In genomic region chr7:45659496-45660139, GRCh38 we compare ENCODE assay signal across 21 cellular contexts.
DNase-seq lines count a peak whose midpoint lies in the region; ATAC-seq and TF ChIP-seq lines count a peak whose summit lies in the region.
"Had no signal": no experiment of that assay in that cellular context is flagged by ENCODE, and none has a peak within 500 bp of the region (broad histone marks: within the 10 kb centered on the region; RNA-seq: fewer than 3 reads in every experiment).

No MANE protein-coding gene starts in this region.

- no peak overlapping the region for H3K4me3 Mint-ChIP-seq in chondrocyte (ENCODE audit: unreplicated experiment)
- H3K4me3 Mint-ChIP-seq: CD8-positive, alpha-beta T cell had no signal

- H3K4me3 ChIP-seq in lung (no peak overlapping the region), HAP-1 (no peak overlapping the region)
- H3K4me3 ChIP-seq: GM23248 had no signal

- no peaks in the 10 kb centered on the region for H3K36me3 Mint-ChIP-seq in chondrocyte (ENCODE audit: low read depth)
- H3K36me3 Mint-ChIP-seq: CD8-positive, alpha-beta T cell had no signal

- no peak overlapping the region for H3K27ac Mint-ChIP-seq in chondrocyte (ENCODE audit: unreplicated experiment)
- H3K27ac Mint-ChIP-seq: CD8-positive, alpha-beta T cell had no signal

- TF ChIP-seq CTCF in chondrocyte (IDR thresholded peaks at IDR 0.05) (no peak), lung (IDR thresholded peaks at IDR 0.05; ENCODE audit: control extremely low read depth, extremely low read depth) (no peak)

- no peaks in the 10 kb centered on the region for H3K9me3 Mint-ChIP-seq in chondrocyte (ENCODE audit: low read depth)

- no peak overlapping the region for H3K27ac ChIP-seq in lung (ENCODE audit: low read depth in 1 of 2, low read length in 1 of 2)
- H3K27ac ChIP-seq: GM23248, KMS-11 had no signal

- no peaks in the 10 kb centered on the region for H3K27me3 ChIP-seq in lung (ENCODE audit: control insufficient read depth, insufficient read depth)
- H3K27me3 ChIP-seq in HAP-1 (ENCODE audit: low read depth) = no peaks in the 10 kb centered on the region

- ATAC-seq in lung (ENCODE audit: insufficient read depth, low FRiP score) (no peak), sciatic nerve (no peak)
- ATAC-seq: CD8-positive, alpha-beta T cell; HCT116 had no signal

- H3K4me1 ChIP-seq in lung (ENCODE audit: control insufficient read depth in 2 of 2, insufficient read depth in 2 of 2, low read length in 2 of 2) = no peaks in the 10 kb centered on the region
- no peaks in the 10 kb centered on the region for H3K4me1 ChIP-seq in HAP-1

- H3K9me3 ChIP-seq in lung (ENCODE audit: control insufficient read depth in 2 of 2, insufficient read depth in 1 of 2, low read length in 1 of 2) (no peaks in the 10 kb centered on the region), HAP-1 (no peaks in the 10 kb centered on the region)

- no peaks in the 10 kb centered on the region for H3K4me1 Mint-ChIP-seq in chondrocyte (ENCODE audit: low read depth)

- 87 to 93% methylated on average over 10 of the region's 10 CpGs for WGBS in lung, 2 donors

- in situ Hi-C loops in G401 (cut with HindIII; ENCODE audit: low sequenced_read_pairs) = no loop called here
- in situ Hi-C loops in HAP-1 (cut with MboI; ENCODE audit: low sequenced_read_pairs) = no loop called here

- peak; percentile 38 for DNase-seq in activated CD8-positive, alpha-beta memory T cell treated with anti-CD3 and anti-CD28 coated beads for 24 hours
- DNase-seq in activated CD8-positive, alpha-beta memory T cell treated with anti-CD3 and anti-CD28 coated beads, Interleukin-2, amount 50 U/mL, for 4 hours = no peak
- peak; percentile 83 for DNase-seq in chondrocyte (ENCODE audit: low spot score)
- DNase-seq in lung (ENCODE audit: low spot score) = peak; percentile 27
- DNase-seq in sciatic nerve (ENCODE audit: low spot score) = peak; percentile 31
- no peak for DNase-seq in G401 (ENCODE audit: low spot score)
- no peak for DNase-seq in NCI-H2107 treated with DMSO at 0.1 percent for 48 hours (lab: John Stamatoyannopoulos, UW; ENCODE audit: unreplicated experiment)
- DNase-seq in HAP-1 (ENCODE audit: low spot score in 2 of 2) = no peak
- DNase-seq: AML-193, C1 segment of cervical spinal cord, DMS153, GM23248, IMR-90, NCI-H1694 treated with DMSO at 0.1 percent for 48 hours, NCI-H2081 treated with DMSO at 0.1 percent for 48 hours, NCI-H446 treated with DMSO at 0.1 percent for 48 hours, NCI-H526 treated with DMSO at 0.1 percent for 48 hours, OCI-M1 had no signal

- H3K36me3 ChIP-seq in lung (ENCODE audit: control insufficient read depth in 2 of 2, insufficient read depth in 2 of 2, low read length in 2 of 2) = no peaks in the 10 kb centered on the region
- no peaks in the 10 kb centered on the region for H3K36me3 ChIP-seq in HAP-1 (replicated peaks)

- H3K27me3 Mint-ChIP-seq in chondrocyte (ENCODE audit: low read depth) = no peaks in the 10 kb centered on the region

- intact Hi-C loops in sciatic nerve (cut with DNase I) = no loop called here

Comparison
In these comparisons a context has a peak if more than half of its experiments do, and no peak if none do; other contexts are left out.
1. DNase-seq: peak in activated CD8-positive, alpha-beta memory T cell treated with anti-CD3 and anti-CD28 coated beads for 24 hours (single experiment), chondrocyte (single experiment), lung (single experiment) and sciatic nerve (single experiment); none in activated CD8-positive, alpha-beta memory T cell treated with anti-CD3 and anti-CD28 coated beads, Interleukin-2, amount 50 U/mL, for 4 hours (single experiment), G401 (single experiment), NCI-H2107 treated with DMSO at 0.1 percent for 48 hours (single experiment) and HAP-1 (0 of 2).